ENCODE assay signal across 17 cellular contexts in the genomic region with DNA sequence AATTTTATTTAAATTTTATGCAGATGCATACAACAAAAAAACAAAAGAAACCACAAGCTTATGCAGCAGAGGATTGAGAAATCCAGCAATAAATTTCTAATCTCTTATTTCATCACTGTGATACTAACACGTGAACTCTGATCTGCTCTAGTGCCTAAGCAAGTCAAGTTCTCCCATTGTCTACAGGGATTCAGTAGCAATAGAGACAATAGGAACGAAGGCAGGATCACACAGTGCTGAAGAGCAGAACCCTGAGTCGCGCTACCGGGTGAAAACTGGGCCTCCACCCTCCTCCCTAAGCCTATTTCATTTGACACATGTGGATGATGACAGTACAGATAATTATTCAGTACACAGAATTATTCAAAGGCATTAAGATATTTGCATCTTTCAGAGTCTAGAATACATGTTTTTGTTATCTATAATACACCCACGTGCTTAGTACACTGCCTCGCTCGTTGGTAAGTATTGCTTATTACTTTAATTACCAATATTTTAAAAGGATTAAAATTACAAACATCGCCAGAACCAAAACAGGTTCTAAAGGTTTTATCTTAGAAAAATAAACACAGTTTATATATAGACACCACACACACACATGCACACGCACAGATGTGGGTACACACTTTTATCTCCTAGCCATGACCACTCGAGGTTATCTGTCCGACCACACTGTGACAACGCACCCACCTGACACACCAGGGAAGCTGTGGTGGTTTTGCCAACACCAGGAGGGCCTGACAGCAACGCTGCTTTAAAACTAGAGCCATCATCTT.
DNase-seq lines count a peak whose midpoint lies in the region; ATAC-seq and TF ChIP-seq lines count a peak whose summit lies in the region.
"Had no signal": no experiment of that assay in that cellular context is flagged by ENCODE, and none has a peak within 500 bp of the region (broad histone marks: within the 10 kb centered on the region; RNA-seq: fewer than 3 reads in every experiment).

No MANE protein-coding gene starts in this region.

- H3K18ac ChIP-seq in H9 (ENCODE audit: insufficient read length, low read depth, low read length) = no peak overlapping the region

- no peak overlapping the region for H2BK120ac ChIP-seq in H9 (ENCODE audit: low read depth, low read length, poor library complexity, severe bottlenecking)

- H2AFZ ChIP-seq in H9 (ENCODE audit: low read length) = no peak overlapping the region
- H2AFZ ChIP-seq in osteoblast (ENCODE audit: low read length) = no peak overlapping the region

- no peak overlapping the region for H3K56ac ChIP-seq in H9 (ENCODE audit: insufficient read length, low read depth, low read length)

- H3K36me3 ChIP-seq in left ventricle myocardium inferior (peaks cover 67% of the 10 kb centered on the region), osteoblast (ENCODE audit: insufficient read depth, low read length) (peaks cover 44% of the 10 kb centered on the region)

- no peak overlapping the region for H3K4me2 ChIP-seq in H9 (ENCODE audit: insufficient read depth, insufficient read length, low read length)
- no peak overlapping the region for H3K4me2 ChIP-seq in osteoblast (ENCODE audit: insufficient read depth, low read length)
- H3K4me2 ChIP-seq: SK-N-SH had no signal

- no peaks in the 10 kb centered on the region for H3K79me2 ChIP-seq in H9 (ENCODE audit: insufficient read depth, low read length)
- H3K79me2 ChIP-seq in osteoblast (ENCODE audit: insufficient read depth, low read length) = peaks cover 3% of the 10 kb centered on the region

- no peaks in the 10 kb centered on the region for H3K23me2 ChIP-seq in H9 (ENCODE audit: insufficient read length, low read depth, low read length, poor library complexity, severe bottlenecking)

- H3T11ph ChIP-seq in H9 (ENCODE audit: low read length) = no peak overlapping the region

- peak overlapping the region in 1 of 3 experiments; percentile 31; a peak in 1 of 7 replicates for H3K27ac Mint-ChIP-seq in H9
- H3K27ac Mint-ChIP-seq: activated CD8-positive, alpha-beta T cell treated with anti-CD3 and anti-CD28 coated beads, Interleukin-2, amount 10 ng/mL, durations not matched to agents 7 days and 5 days had no signal

- H3K14ac ChIP-seq in H9 (ENCODE audit: insufficient read depth, low read length) = no peak overlapping the region

- H3K9me3 ChIP-seq in H9 (ENCODE audit: control insufficient read depth, low read depth, low read length) (no peaks in the 10 kb centered on the region), left ventricle myocardium inferior (replicated peaks) (no peaks in the 10 kb centered on the region), osteoblast (ENCODE audit: low read depth, low read length) (no peaks in the 10 kb centered on the region)
- H3K9me3 ChIP-seq: sigmoid colon, SK-N-SH had no signal

- H2AK5ac ChIP-seq in H9 (ENCODE audit: insufficient read length, low read length) = no peak overlapping the region

- no peak overlapping the region for H4K8ac ChIP-seq in H9 (replicated peaks; ENCODE audit: insufficient read length, low read depth, low read length)

- no peaks in the 10 kb centered on the region for H3K9me3 Mint-ChIP-seq in H9
- H3K9me3 Mint-ChIP-seq: natural killer cell treated with Interleukin-12 subunit alpha and Interleukin-12 subunit beta and Interleukin-15 and Interleukin-18, amount 100 ng/mL, for 72 hours had no signal

- no peaks in the 10 kb centered on the region for H3K4me1 Mint-ChIP-seq in H9

- no peak overlapping the region for H4K5ac ChIP-seq in H9 (ENCODE audit: insufficient read length, low read depth, low read length)

- TF ChIP-seq CTCF in H9 (conservative IDR thresholded peaks at IDR 0.05) = no peak
- TF ChIP-seq CTCF in cardiac fibroblast (IDR thresholded peaks at IDR 0.05; ENCODE audit: low read depth, low read length) = no peak
- no peak for TF ChIP-seq CTCF in left ventricle myocardium inferior (IDR thresholded peaks at IDR 0.05; ENCODE audit: borderline replicate concordance)
- no peak for TF ChIP-seq CTCF in omental fat pad (IDR thresholded peaks at IDR 0.05)
- no peak for TF ChIP-seq CTCF in osteoblast (IDR thresholded peaks at IDR 0.05; ENCODE audit: extremely low read depth, low read depth, low read length)

- no peak overlapping the region for H2BK20ac ChIP-seq in H9 (ENCODE audit: low read depth, low read length, poor library complexity, severe bottlenecking)

- H3K27me3 Mint-ChIP-seq in H9 (ENCODE audit: low read depth) = no peaks in the 10 kb centered on the region
- H3K27me3 Mint-ChIP-seq: natural killer cell treated with Interleukin-12 subunit alpha and Interleukin-12 subunit beta and Interleukin-15 and Interleukin-18, amount 100 ng/mL, for 72 hours had no signal

- no peak overlapping the region for H2BK12ac ChIP-seq in H9 (ENCODE audit: insufficient read length, low read depth, low read length)

- H3K23ac ChIP-seq in H9 (ENCODE audit: insufficient read length, low read depth, low read length) = no peak overlapping the region

- ATAC-seq in omental fat pad (ENCODE audit: low FRiP score) = no peak
- ATAC-seq: activated CD8-positive, alpha-beta T cell treated with anti-CD3 and anti-CD28 coated beads, Interleukin-2, amount 10 ng/mL, durations not matched to agents 7 days and 5 days; natural killer cell treated with Interleukin-12 subunit alpha and Interleukin-12 subunit beta and Interleukin-15 and Interleukin-18, amount 100 ng/mL, for 72 hours had no signal

- intact Hi-C loops in left ventricle myocardium inferior (cut with micrococcal nuclease) = no loop called here

- peak overlapping the region; percentile 26 for H3K9ac ChIP-seq in H9 (ENCODE audit: extremely low read depth, insufficient read length, low read length)
- H3K9ac ChIP-seq: SK-N-SH had no signal

- H4K20me1 ChIP-seq in H9 (ENCODE audit: control insufficient read depth, insufficient read depth, insufficient read length) (no peaks in the 10 kb centered on the region), osteoblast (ENCODE audit: insufficient read depth, low read length) (no peaks in the 10 kb centered on the region)

- no peak overlapping the region for H3K4me3 Mint-ChIP-seq in H9
- H3K4me3 Mint-ChIP-seq: activated CD8-positive, alpha-beta T cell treated with anti-CD3 and anti-CD28 coated beads, Interleukin-2, amount 10 ng/mL, durations not matched to agents 7 days and 5 days; natural killer cell treated with Interleukin-12 subunit alpha and Interleukin-12 subunit beta and Interleukin-15 and Interleukin-18, amount 100 ng/mL, for 72 hours had no signal

- peaks cover 18 to 62% (median 60%) of the 10 kb centered on the region in 3 experiments; a peak in 6 of 7 replicates for H3K36me3 Mint-ChIP-seq in H9 (ENCODE audit: insufficient read depth in 1 of 3, low read depth in 3 of 3)

- DNase-seq in AG08395 (ENCODE audit: low spot score) (peak; percentile 3), H9 (no peak), cardiac fibroblast (ENCODE audit: low read depth in 2 of 2) (peak; percentile 6 to 22), left ventricle myocardium inferior (peak; percentile 27), DMS153 (lab: John Stamatoyannopoulos, UW) (no peak), omental fat pad (ENCODE audit: low spot score) (no peak), H4 (ENCODE audit: low spot score) (no peak), osteoblast (ENCODE audit: insufficient read length, low spot score, missing footprints) (no peak)
- DNase-seq: activated CD8-positive, alpha-beta T cell treated with anti-CD3 and anti-CD28 coated beads, Interleukin-2, amount 10 ng/mL, durations not matched to agents 7 days and 5 days; activated effector memory CD4-positive, alpha-beta T cell treated with anti-CD3 and anti-CD28 coated beads, Interleukin-2, amount 50 U/mL, for 16 hours; NCI-H1436; sigmoid colon; SK-N-SH; stimulated activated CD4-positive, alpha-beta T cell treated with anti-CD3 and anti-CD28 coated beads, Interleukin-2, amount 100 ng/mL, for 48 hours had no signal

- no peak overlapping the region for H2BK5ac ChIP-seq in H9 (ENCODE audit: insufficient read length, low read length)

- H4K91ac ChIP-seq in H9 (ENCODE audit: insufficient read length, low read depth, low read length) = no peak overlapping the region

- WGBS in H9 (ENCODE audit: extremely low coverage, insufficient read length, low lambda C conversion rate) = no CpG with 5 or more reads among the region's 14 CpGs

- H3K27me3 ChIP-seq in H9 (ENCODE audit: insufficient read depth, low read length) (no peaks in the 10 kb centered on the region), left ventricle myocardium inferior (ENCODE audit: low read depth) (no peaks in the 10 kb centered on the region), osteoblast (ENCODE audit: insufficient read depth, low read length) (no peaks in the 10 kb centered on the region)
- H3K27me3 ChIP-seq: sigmoid colon had no signal

- no peak overlapping the region for H3K4ac ChIP-seq in H9 (ENCODE audit: low read depth, low read length)

- H2BK15ac ChIP-seq in H9 (ENCODE audit: low read depth, low read length) = no peak overlapping the region

- H3K4me1 ChIP-seq in H9 (ENCODE audit: insufficient read depth, low read length) = no peaks in the 10 kb centered on the region
- peaks cover 27% of the 10 kb centered on the region for H3K4me1 ChIP-seq in left ventricle myocardium inferior
- H3K4me1 ChIP-seq in osteoblast (ENCODE audit: insufficient read depth, low read length) = peaks cover 7% of the 10 kb centered on the region
- H3K4me1 ChIP-seq: sigmoid colon had no signal

- no peak overlapping the region for H3K27ac ChIP-seq in H9 (ENCODE audit: insufficient read length, low read depth, low read length)
- H3K27ac ChIP-seq in left ventricle myocardium inferior (replicated peaks) = peak overlapping the region; percentile 11
- H3K27ac ChIP-seq in osteoblast (ENCODE audit: low read depth, low read length) = no peak overlapping the region
- H3K27ac ChIP-seq: HL-60, sigmoid colon had no signal

- no peak overlapping the region for H3K4me3 ChIP-seq in cardiac fibroblast (replicated peaks in 1 of 2; ENCODE audit: low read depth in 2 of 2, low read length in 2 of 2)
- H3K4me3 ChIP-seq in left ventricle myocardium inferior = no peak overlapping the region
- H3K4me3 ChIP-seq in osteoblast (ENCODE audit: insufficient read depth, low read length) = no peak overlapping the region
- H3K4me3 ChIP-seq: lung, sigmoid colon had no signal

- no peaks in the 10 kb centered on the region for H3K79me1 ChIP-seq in H9 (ENCODE audit: insufficient read depth, low read depth, low read length, poor library complexity, severe bottlenecking)

Comparison
In these comparisons a context has a peak if more than half of its experiments do, and no peak if none do; other contexts are left out.
1. DNase-seq: peak in AG08395 (single experiment), cardiac fibroblast (2 of 2) and left ventricle myocardium inferior (single experiment); none in H9 (single experiment), DMS153 (single experiment), omental fat pad (single experiment), H4 (single experiment) and osteoblast (single experiment).